Comparison of ENCODE assay signal across 14 cellular contexts in the genomic region with DNA sequence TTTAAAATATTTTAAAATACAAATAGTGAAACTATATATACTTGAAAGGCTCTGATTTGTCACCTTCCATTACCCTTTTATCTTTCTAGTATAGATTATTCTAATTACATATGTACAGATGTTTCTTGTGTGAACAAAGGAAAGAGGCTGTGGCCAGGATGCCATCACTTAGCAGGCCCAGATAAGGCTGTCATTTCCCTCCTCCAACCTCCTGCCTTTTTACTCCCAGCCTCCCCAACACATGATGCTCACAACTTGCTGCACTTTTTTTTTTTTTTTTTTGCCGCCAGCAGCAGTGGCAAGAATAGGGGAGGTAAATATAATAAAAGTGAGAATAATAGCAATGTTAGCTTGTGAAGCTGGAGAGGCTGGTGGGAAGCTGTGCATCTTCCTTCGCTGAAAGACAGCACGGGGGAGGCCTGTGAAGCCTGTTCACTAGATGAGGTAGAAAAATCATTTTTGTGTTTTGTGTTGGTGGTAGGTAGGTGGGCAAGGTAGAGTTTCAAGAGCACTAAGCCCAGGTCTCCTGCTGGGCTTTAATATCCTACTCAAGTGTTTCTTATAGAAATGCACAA. TPM values are rescaled to one million over a fixed set of nuclear protein-coding genes. Genes with fewer than 3 reads are reported as not detected.
DNase-seq lines count a peak whose midpoint lies in the region; ATAC-seq, FAIRE-seq and TF ChIP-seq lines count a peak whose summit lies in the region.
"Had no signal": no experiment of that assay in that cellular context is flagged by ENCODE, and none has a peak within 500 bp of the region (broad histone marks: within the 10 kb centered on the region; RNA-seq: fewer than 3 reads in every experiment).

No MANE protein-coding gene starts in this region.

- no peaks in the 10 kb centered on the region for H3K9me2 ChIP-seq in GM23338 (ENCODE audit: insufficient read depth)

- no peak overlapping the region for H3K9ac ChIP-seq in astrocyte (ENCODE audit: low read length)

- H3K9me3 Mint-ChIP-seq in GM23338 (no peaks in the 10 kb centered on the region), astrocyte (ENCODE audit: unreplicated experiment) (no peaks in the 10 kb centered on the region)
- no peaks in the 10 kb centered on the region for H3K9me3 Mint-ChIP-seq in naive thymus-derived CD4-positive, alpha-beta T cell
- H3K9me3 Mint-ChIP-seq: activated naive CD4-positive, alpha-beta T cell treated with anti-CD3 and anti-CD28 coated beads for 36 hours; CD4-positive, CD25-positive, alpha-beta regulatory T cell; central memory CD8-positive, alpha-beta T cell had no signal

- H3K4me1 ChIP-seq in GM23338 (ENCODE audit: insufficient read depth) (peaks cover 51% of the 10 kb centered on the region), astrocyte (ENCODE audit: insufficient read depth, low read length) (peaks cover 16% of the 10 kb centered on the region)
- H3K4me1 ChIP-seq in naive thymus-derived CD4-positive, alpha-beta T cell (ENCODE audit: control insufficient read depth in 2 of 2, insufficient read depth in 2 of 2, low read length in 2 of 2), result no peaks in the 10 kb centered on the region

- no peak for TF ChIP-seq CTCF in GM23338 (conservative IDR thresholded peaks at IDR 0.05; ENCODE audit: low read depth in 2 of 2)
- no peak for TF ChIP-seq CTCF in astrocyte (IDR thresholded peaks at IDR 0.05; ENCODE audit: insufficient read depth, low read depth, low read length)

- CTCF ChIA-PET in naive thymus-derived CD4-positive, alpha-beta T cell (lab: Charles Lee), result interaction anchor here (0.7 to 1.3 kb wide), 3 partner anchors 10 to 81 kb away, joined by 3 to 5 read pairs (median 3); no protein-coding TSS in a partner anchor

- H3K27me3 ChIP-seq in GM23338 (ENCODE audit: insufficient read depth), result no peaks in the 10 kb centered on the region
- no peaks in the 10 kb centered on the region for H3K27me3 ChIP-seq in astrocyte (ENCODE audit: insufficient read depth, low read length)
- H3K27me3 ChIP-seq in naive thymus-derived CD4-positive, alpha-beta T cell (ENCODE audit: control insufficient read depth in 2 of 2, insufficient read depth in 2 of 2, low read length in 2 of 2), result no peaks in the 10 kb centered on the region

- H4K20me1 ChIP-seq in GM23338 (replicated peaks; ENCODE audit: insufficient read depth) (no peaks in the 10 kb centered on the region), astrocyte (ENCODE audit: insufficient read depth, low read length) (no peaks in the 10 kb centered on the region)

- H3K27me3 Mint-ChIP-seq in GM23338 (ENCODE audit: insufficient read depth, low read depth, poor library complexity), result no peaks in the 10 kb centered on the region
- H3K27me3 Mint-ChIP-seq in astrocyte (ENCODE audit: low read depth, unreplicated experiment), result no peaks in the 10 kb centered on the region
- H3K27me3 Mint-ChIP-seq in naive thymus-derived CD4-positive, alpha-beta T cell, result no peaks in the 10 kb centered on the region
- H3K27me3 Mint-ChIP-seq: CD4-positive, CD25-positive, alpha-beta regulatory T cell; central memory CD8-positive, alpha-beta T cell had no signal

- H3K27ac ChIP-seq in GM23338 (ENCODE audit: low read depth) (peak overlapping the region; percentile 71; the same call in 1 of the 2 replicates), astrocyte (ENCODE audit: low read depth, low read length) (no peak overlapping the region)
- no peak overlapping the region for H3K27ac ChIP-seq in naive thymus-derived CD4-positive, alpha-beta T cell (ENCODE audit: low read depth, low read length)
- H3K27ac ChIP-seq: thoracic aorta had no signal

- H3K9me3 ChIP-seq in astrocyte (ENCODE audit: insufficient read depth, low read depth, low read length), result no peaks in the 10 kb centered on the region
- no peaks in the 10 kb centered on the region for H3K9me3 ChIP-seq in naive thymus-derived CD4-positive, alpha-beta T cell (ENCODE audit: control insufficient read depth in 2 of 3, low read length in 3 of 3)
- H3K9me3 ChIP-seq: thoracic aorta had no signal

- peaks cover 5% of the 10 kb centered on the region; the same call in 1 of the 3 replicates for H3K36me3 Mint-ChIP-seq in GM23338 (ENCODE audit: low read depth)
- H3K36me3 Mint-ChIP-seq in astrocyte (ENCODE audit: low read depth, unreplicated experiment), result no peaks in the 10 kb centered on the region
- H3K36me3 Mint-ChIP-seq in naive thymus-derived CD4-positive, alpha-beta T cell, result peaks cover 0 to 14% (median 4%) of the 10 kb centered on the region in 5 donors

- H2AFZ ChIP-seq in GM23338, result no peak overlapping the region
- no peak overlapping the region for H2AFZ ChIP-seq in astrocyte (ENCODE audit: low read depth, low read length)

- H3K36me3 ChIP-seq in GM23338 (ENCODE audit: insufficient read depth), result no peaks in the 10 kb centered on the region
- H3K36me3 ChIP-seq in astrocyte (ENCODE audit: insufficient read depth, low read length), result peaks cover 5% of the 10 kb centered on the region
- H3K36me3 ChIP-seq in naive thymus-derived CD4-positive, alpha-beta T cell (ENCODE audit: control insufficient read depth in 2 of 3, insufficient read depth in 3 of 3, low read length in 3 of 3), result peaks cover 0 to 17% (median 7%) of the 10 kb centered on the region in 3 experiments

- POLR2A ChIA-PET in naive thymus-derived CD4-positive, alpha-beta T cell (lab: Charles Lee), result no interaction called here

- H3K27ac Mint-ChIP-seq in GM23338 (peak overlapping the region; percentile 37), astrocyte (ENCODE audit: unreplicated experiment) (peak overlapping the region; percentile 83)
- peak overlapping the region in 7 of 9 donors; percentile 4 to 60 (median 46) for H3K27ac Mint-ChIP-seq in naive thymus-derived CD4-positive, alpha-beta T cell
- H3K27ac Mint-ChIP-seq: activated naive CD4-positive, alpha-beta T cell treated with anti-CD3 and anti-CD28 coated beads for 36 hours had no signal

- H3K4me3 Mint-ChIP-seq in GM23338 (peak overlapping the region; percentile 14; the same call in 2 of the 3 replicates), astrocyte (ENCODE audit: unreplicated experiment) (no peak overlapping the region)
- H3K4me3 Mint-ChIP-seq in naive thymus-derived CD4-positive, alpha-beta T cell, result no peak overlapping the region
- H3K4me3 Mint-ChIP-seq: activated naive CD4-positive, alpha-beta T cell treated with anti-CD3 and anti-CD28 coated beads for 36 hours; CD4-positive, CD25-positive, alpha-beta regulatory T cell; central memory CD8-positive, alpha-beta T cell had no signal

- DNase-seq in GM23338 (ENCODE audit: low spot score), result peak; percentile 27
- DNase-seq in NCI-H146 (lab: John Stamatoyannopoulos, UW), result peak; percentile 40
- DNase-seq in astrocyte (ENCODE audit: low read depth), result no peak
- DNase-seq in naive thymus-derived CD4-positive, alpha-beta T cell, result no peak
- DNase-seq in stimulated activated CD4-positive, alpha-beta T cell treated with anti-CD3 and anti-CD28 coated beads, Interleukin-2, amount 100 ng/mL, for 24 hours, result no peak
- DNase-seq in stimulated activated CD4-positive, alpha-beta T cell treated with anti-CD3 and anti-CD28 coated beads, Interleukin-12 subunit alpha, Interleukin-12 subunit beta, amount 100 ng/mL, for 4 hours, result no peak
- DNase-seq: activated naive CD4-positive, alpha-beta T cell treated with anti-CD3 and anti-CD28 coated beads for 36 hours; NCI-H2029 had no signal

- H3K4me2 ChIP-seq in GM23338 (peak overlapping the region; percentile 59), astrocyte (ENCODE audit: low read length) (no peak overlapping the region)

- intact Hi-C loops in naive thymus-derived CD4-positive, alpha-beta T cell (cut with micrococcal nuclease), result no loop called here

- no peaks in the 10 kb centered on the region for H3F3A ChIP-seq in GM23338 (replicated peaks; ENCODE audit: low read depth)

- H3K79me2 ChIP-seq in GM23338 (replicated peaks; ENCODE audit: insufficient read depth) (no peaks in the 10 kb centered on the region), astrocyte (ENCODE audit: insufficient read depth, low read length) (no peaks in the 10 kb centered on the region)

- H3K4me3 ChIP-seq in GM23338, result peak overlapping the region; percentile 14; the same call in 1 of the 2 replicates
- H3K4me3 ChIP-seq in astrocyte (ENCODE audit: insufficient read depth, low read depth, low read length), result no peak overlapping the region
- no peak overlapping the region for H3K4me3 ChIP-seq in naive thymus-derived CD4-positive, alpha-beta T cell (ENCODE audit: low read length)
- H3K4me3 ChIP-seq: thoracic aorta had no signal

- ATAC-seq in GM23338 (peak; percentile 29; the same call in 1 of the 3 replicates), HG03378 (IDR thresholded peaks at IDR 0.05; ENCODE audit: unreplicated experiment) (no peak)
- ATAC-seq in naive thymus-derived CD4-positive, alpha-beta T cell, result no peak

- FAIRE-seq in astrocyte (lab: Jason Lieb, UNC), result no peak
- FAIRE-seq: endometrium, GM12892 had no signal

- peaks cover 49% of the 10 kb centered on the region for H3K4me1 Mint-ChIP-seq in GM23338
- peaks cover 34% of the 10 kb centered on the region for H3K4me1 Mint-ChIP-seq in astrocyte (ENCODE audit: low read depth, unreplicated experiment)
- peaks cover 0 to 18% (median under 1%) of the 10 kb centered on the region in 7 donors for H3K4me1 Mint-ChIP-seq in naive thymus-derived CD4-positive, alpha-beta T cell
- H3K4me1 Mint-ChIP-seq: central memory CD8-positive, alpha-beta T cell had no signal

TF ChIP-seq in GM23338, 12 proteins besides CTCF, POLR2A, EP300 and RAD21 (continues in another document):
- TF ChIP-seq ZNF114 (CRISPR knock-in tag; IDR thresholded peaks at IDR 0.05), result no peak
- no peak for TF ChIP-seq CREB1 (CRISPR knock-in tag; IDR thresholded peaks at IDR 0.05; ENCODE audit: low read depth)
- TF ChIP-seq NANOG (IDR thresholded peaks at IDR 0.05; ENCODE audit: borderline replicate concordance), result no peak
- TF ChIP-seq POLR2AphosphoS5 (IDR thresholded peaks at IDR 0.05; ENCODE audit: low read depth), result no peak

RNA-seq across cellular contexts. Expression of gene MYO5C, which starts 42.4 kb away (rescaled TPM):
- 20.8 and 28.8 TPM in 2 replicates for total RNA-seq in GM23338 (2014; rRNA removed; shearing (Covaris generic))
- polyA plus RNA-seq in GM23338 (2016; fragmentation: Nextera tagmentation; extraction: Ambion mirVana), result 6.4 and 7.9 TPM in 2 replicates
- total RNA-seq in astrocyte, result 2.7 and 4.5 TPM in 2 replicates
- 1 to 10 TPM in 1 of 5 experiments, under 1 TPM in 4; 0.19 to 1.3 (median 0.40) TPM for total RNA-seq in naive thymus-derived CD4-positive, alpha-beta T cell
- under 1 TPM in 1 of 2 donors, not detected in 1; 0.22 TPM for polyA plus RNA-seq in naive thymus-derived CD4-positive, alpha-beta T cell

Comparison
In these comparisons a context has a peak if more than half of its experiments do, and no peak if none do; other contexts are left out.
1. DNase-seq: peak in GM23338 (single experiment) and NCI-H146 (single experiment); none in astrocyte (single experiment), naive thymus-derived CD4-positive, alpha-beta T cell (0 of 9), stimulated activated CD4-positive, alpha-beta T cell treated with anti-CD3 and anti-CD28 coated beads, Interleukin-2, amount 100 ng/mL, for 24 hours (0 of 2) and stimulated activated CD4-positive, alpha-beta T cell treated with anti-CD3 and anti-CD28 coated beads, Interleukin-12 subunit alpha, Interleukin-12 subunit beta, amount 100 ng/mL, for 4 hours (single experiment).
2. Peak in every context shown above with its lines, with median percentiles within 50 percentile points of each other: H3K27ac Mint-ChIP-seq.